Comparison of ENCODE assay signal across 7 cellular contexts in genomic region chr1:44016875-44017400, GRCh38.
"Had no signal": no experiment of that assay in that cellular context is flagged by ENCODE, and none has a peak within 500 bp of the region (broad histone marks: within the 10 kb centered on the region; RNA-seq: fewer than 3 reads in every experiment).

No MANE protein-coding gene starts in this region.

- H3K9me3 ChIP-seq: gastrocnemius medialis, thoracic aorta had no signal

- DNase-seq: activated CD4-positive, alpha-beta T cell treated with anti-CD3 and anti-CD28 coated beads for 48 hours; effector CD4-positive, alpha-beta T cell; gastrocnemius medialis; stimulated activated CD4-positive, alpha-beta T cell treated with anti-CD3 and anti-CD28 coated beads, Interleukin-4, amount 100 ng/mL, for 1 hour; stimulated activated CD8-positive, alpha-beta memory T cell treated with anti-CD3 and anti-CD28 coated beads, Interleukin-4, amount 100 ng/mL, for 48 hours; stimulated activated naive CD8-positive, alpha-beta T cell treated with anti-CD3 and anti-CD28 coated beads, Interleukin-15, Interleukin-2, amounts not matched to agents 100 U/mL and 50 U/mL, for 24 hours had no signal

- H3K36me3 ChIP-seq: gastrocnemius medialis, thoracic aorta had no signal

- H3K27ac ChIP-seq: gastrocnemius medialis had no signal

- H3K4me1 ChIP-seq: gastrocnemius medialis had no signal

- H3K4me3 ChIP-seq: gastrocnemius medialis, thoracic aorta had no signal

- H3K27me3 ChIP-seq: gastrocnemius medialis had no signal
